20 cellular contexts compared by ENCODE assay signal in the genomic region with DNA sequence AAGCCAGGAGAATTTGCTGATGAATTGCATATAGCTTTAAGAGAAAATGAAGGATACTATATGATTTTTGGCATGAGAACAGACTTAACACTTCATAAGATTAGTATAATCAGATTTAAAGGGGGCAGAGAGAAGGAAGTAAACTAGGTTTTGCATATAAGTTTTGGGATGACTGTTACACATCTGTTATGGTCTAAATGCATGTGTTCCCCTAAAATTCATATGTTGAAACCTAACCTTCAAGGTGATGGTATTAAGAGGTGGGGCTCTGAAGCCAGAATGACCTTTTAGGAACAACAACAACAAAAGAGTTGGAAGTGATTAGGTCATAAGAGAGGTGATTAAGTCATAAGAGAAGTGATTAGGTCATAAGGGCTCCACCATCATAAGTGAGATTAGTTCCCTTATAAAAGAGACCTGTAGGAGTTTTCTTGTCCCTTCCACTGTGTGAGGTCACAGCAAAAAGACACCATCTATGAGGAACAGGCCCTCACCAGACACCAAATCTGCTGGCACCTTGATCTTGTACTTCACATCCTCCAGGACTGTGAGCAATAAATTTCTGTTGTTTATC. TPM values are rescaled to one million over a fixed set of nuclear protein-coding genes. Genes with fewer than 3 reads are reported as not detected.
"Had no signal": no experiment of that assay in that cellular context is flagged by ENCODE, and none has a peak within 500 bp of the region (broad histone marks: within the 10 kb centered on the region; RNA-seq: fewer than 3 reads in every experiment).

No MANE protein-coding gene starts in this region.

- FAIRE-seq: keratinocyte had no signal

- H3K27ac Mint-ChIP-seq: activated CD4-positive, alpha-beta T cell treated with anti-CD3 and anti-CD28 coated beads, Interleukin-2, amount 10 ng/mL, durations not matched to agents 7 days and 5 days; activated naive CD4-positive, alpha-beta T cell treated with anti-CD3 and anti-CD28 coated beads, Interleukin-2, amount 50 U/mL, for 24 hours; activated T-cell treated with anti-CD3 and anti-CD28 coated beads, Interleukin-2, amount 50 U/mL, for 72 hours; endodermal cell; mesothelial cell of epicardium; nephron; type B pancreatic cell; WTC11 had no signal

- H3K4me3 Mint-ChIP-seq: activated CD4-positive, alpha-beta T cell treated with anti-CD3 and anti-CD28 coated beads, Interleukin-2, amount 10 ng/mL, durations not matched to agents 7 days and 5 days; activated naive CD4-positive, alpha-beta T cell treated with anti-CD3 and anti-CD28 coated beads, Interleukin-2, amount 50 U/mL, for 24 hours; activated T-cell treated with anti-CD3 and anti-CD28 coated beads, Interleukin-2, amount 50 U/mL, for 72 hours; central memory CD8-positive, alpha-beta T cell; endodermal cell; mesothelial cell of epicardium; nephron; type B pancreatic cell; WTC11 had no signal

- H3K9me3 Mint-ChIP-seq: activated CD4-positive, alpha-beta T cell treated with anti-CD3 and anti-CD28 coated beads, Interleukin-2, amount 10 ng/mL, durations not matched to agents 7 days and 5 days; activated naive CD4-positive, alpha-beta T cell treated with anti-CD3 and anti-CD28 coated beads, Interleukin-2, amount 50 U/mL, for 24 hours; activated T-cell treated with anti-CD3 and anti-CD28 coated beads, Interleukin-2, amount 50 U/mL, for 72 hours; central memory CD8-positive, alpha-beta T cell; endodermal cell; mesothelial cell of epicardium; nephron; type B pancreatic cell; WTC11 had no signal

- ATAC-seq: foreskin keratinocyte, sciatic nerve, WTC11 had no signal

- H3K4me1 Mint-ChIP-seq: central memory CD8-positive, alpha-beta T cell; endodermal cell; mesothelial cell of epicardium; nephron; WTC11 had no signal

- H3K36me3 Mint-ChIP-seq: activated naive CD4-positive, alpha-beta T cell treated with anti-CD3 and anti-CD28 coated beads, Interleukin-2, amount 50 U/mL, for 24 hours; mesothelial cell of epicardium; type B pancreatic cell; WTC11 had no signal

- DNase-seq: activated CD4-positive, alpha-beta T cell treated with anti-CD3 and anti-CD28 coated beads, Interleukin-2, amount 10 ng/mL, durations not matched to agents 7 days and 5 days; activated CD8-positive, alpha-beta memory T cell treated with anti-CD3 and anti-CD28 coated beads for 24 hours; activated CD8-positive, alpha-beta memory T cell treated with anti-CD3 and anti-CD28 coated beads, Interleukin-2, amount 50 U/mL, for 48 hours; activated effector memory CD4-positive, alpha-beta T cell treated with anti-CD3 and anti-CD28 coated beads, Interleukin-2, amount 50 U/mL, for 16 hours; activated T-cell treated with anti-CD3 and anti-CD28 coated beads, Interleukin-2, amount 50 U/mL, for 72 hours; colonic mucosa; endodermal cell; foreskin keratinocyte; glutamatergic neuron; stimulated activated CD4-positive, alpha-beta T cell treated with anti-CD3 and anti-CD28 coated beads, Interleukin-4, amount 100 ng/mL, for 1 hour; testis had no signal

RNA-seq across cellular contexts. Expression of a gene that starts 6.8 kb away (rescaled TPM):
- polyA plus RNA-seq: foreskin keratinocyte, keratinocyte, smooth muscle cell had no signal

RNA-seq across cellular contexts. Expression of a gene that starts 29.4 kb away (rescaled TPM):
- polyA plus RNA-seq: foreskin keratinocyte, keratinocyte, smooth muscle cell had no signal

RNA-seq across cellular contexts. Expression of a gene that starts 47.8 kb away (rescaled TPM):
- polyA plus RNA-seq: smooth muscle cell had no signal
